In genomic region chr4:82433791-82434190, GRCh38 we compare ENCODE assay signal across 23 cellular contexts. TPM values are rescaled to one million over a fixed set of nuclear protein-coding genes. Genes with fewer than 3 reads are reported as not detected.
DNase-seq lines count a peak whose midpoint lies in the region; ATAC-seq, FAIRE-seq and TF ChIP-seq lines count a peak whose summit lies in the region.
"Had no signal": no experiment of that assay in that cellular context is flagged by ENCODE, and none has a peak within 500 bp of the region (broad histone marks: within the 10 kb centered on the region; RNA-seq: fewer than 3 reads in every experiment).

No MANE protein-coding gene starts in this region.

- no peaks in the 10 kb centered on the region for H3K9me3 ChIP-seq in PC-3 (ENCODE audit: low read length)
- no peaks in the 10 kb centered on the region for H3K9me3 ChIP-seq in Karpas-422 (ENCODE audit: low read length)
- H3K9me3 ChIP-seq: testis had no signal

- H3K36me3 ChIP-seq in PC-3 (ENCODE audit: low read depth, low read length) (no peaks in the 10 kb centered on the region), bronchial epithelial cell (ENCODE audit: control insufficient read depth, insufficient read depth, low read length) (peaks cover 2% of the 10 kb centered on the region), Karpas-422 (ENCODE audit: insufficient read depth, low read length) (peaks cover 6% of the 10 kb centered on the region; the same call in 1 of the 2 replicates)

- BruUV-seq in PC-3 (replicated peaks; lab: Mats Ljungman, UMichigan) = no TSS peak

- POLR2A ChIA-PET in PC-3 (lab: Charles Lee; ENCODE audit: unreplicated experiment) = no interaction called here

- H3K4me1 Mint-ChIP-seq in activated naive CD4-positive, alpha-beta T cell treated with anti-CD3 and anti-CD28 coated beads for 36 hours (ENCODE audit: low read depth) = peaks cover 69% of the 10 kb centered on the region
- H3K4me1 Mint-ChIP-seq in stimulated activated naive CD8-positive, alpha-beta T cell treated with anti-CD3 and anti-CD28 coated beads, Interleukin-15, Interleukin-2, amounts not matched to agents 100 ng/mL and 50 ng/mL, for 24 hours (ENCODE audit: low read depth) = peaks cover 78% of the 10 kb centered on the region

- TF ChIP-seq CTCF in PC-3 (conservative IDR thresholded peaks at IDR 0.05; ENCODE audit: low read depth, low read length) (no peak), bronchial epithelial cell (IDR thresholded peaks at IDR 0.05; ENCODE audit: insufficient read depth, low read length, severe bottlenecking) (no peak)

- H3K79me2 ChIP-seq in PC-3 (ENCODE audit: low read length) = peaks cover 92% of the 10 kb centered on the region
- peaks cover 85% of the 10 kb centered on the region for H3K79me2 ChIP-seq in Karpas-422 (ENCODE audit: low read length)

- no peak for DNase-seq in activated naive CD4-positive, alpha-beta T cell treated with anti-CD3 and anti-CD28 coated beads for 36 hours
- DNase-seq in activated naive CD4-positive, alpha-beta T cell treated with anti-CD3 and anti-CD28 coated beads, Interleukin-2, amount 50 U/mL, for 16 hours = no peak
- DNase-seq in PC-3 (no peak), bronchial epithelial cell (ENCODE audit: low read depth) (peak; percentile 59), GM19240 (ENCODE audit: insufficient read length, low spot score) (no peak), Karpas-422 (no peak)
- DNase-seq: activated gamma-delta T cell; DMS153; effector memory CD4-positive, alpha-beta T cell; GF-D8; left colon; naive thymus-derived CD4-positive, alpha-beta T cell; NCI-H1930; testis had no signal

- H3K9ac ChIP-seq in PC-3 (ENCODE audit: low read length) (no peak overlapping the region), Karpas-422 (ENCODE audit: low read length) (no peak overlapping the region)
- H3K9ac ChIP-seq: parathyroid adenoma had no signal

- H3K4me1 ChIP-seq in PC-3 (ENCODE audit: insufficient read depth, low read length) (peaks cover 16% of the 10 kb centered on the region), Karpas-422 (ENCODE audit: low read length) (peaks cover 29% of the 10 kb centered on the region)
- H3K4me1 ChIP-seq: parathyroid adenoma, testis had no signal

- H2AFZ ChIP-seq in PC-3 (ENCODE audit: low read length) (no peak overlapping the region), Karpas-422 (ENCODE audit: low read length) (no peak overlapping the region)
- H2AFZ ChIP-seq: parathyroid adenoma had no signal

- H3K27ac Mint-ChIP-seq in activated naive CD4-positive, alpha-beta T cell treated with anti-CD3 and anti-CD28 coated beads for 36 hours = peak overlapping the region; percentile 87
- peak overlapping the region; percentile 96 for H3K27ac Mint-ChIP-seq in stimulated activated naive CD8-positive, alpha-beta T cell treated with anti-CD3 and anti-CD28 coated beads, Interleukin-15, Interleukin-2, amounts not matched to agents 100 ng/mL and 50 ng/mL, for 24 hours

- H3K4me2 ChIP-seq in PC-3 (ENCODE audit: low read length) (peak overlapping the region; percentile 28; the same call in 1 of the 2 replicates), Karpas-422 (ENCODE audit: low read depth, low read length, poor library complexity, severe bottlenecking) (no peak overlapping the region)

- peaks cover 42% of the 10 kb centered on the region for H3K36me3 Mint-ChIP-seq in activated naive CD4-positive, alpha-beta T cell treated with anti-CD3 and anti-CD28 coated beads for 36 hours (ENCODE audit: low read depth)
- peaks cover 63% of the 10 kb centered on the region for H3K36me3 Mint-ChIP-seq in stimulated activated naive CD8-positive, alpha-beta T cell treated with anti-CD3 and anti-CD28 coated beads, Interleukin-15, Interleukin-2, amounts not matched to agents 100 ng/mL and 50 ng/mL, for 24 hours (ENCODE audit: low read depth)

- ATAC-seq in PC-3 (no peak), HG02973 (IDR thresholded peaks at IDR 0.05; ENCODE audit: unreplicated experiment) (no peak)
- ATAC-seq: K562; left colon; naive thymus-derived CD4-positive, alpha-beta T cell; Panc1; sciatic nerve had no signal

- CTCF ChIA-PET in activated naive CD4-positive, alpha-beta T cell treated with anti-CD3 and anti-CD28 coated beads for 36 hours (lab: Charles Lee) = no interaction called here
- CTCF ChIA-PET in PC-3 (lab: Charles Lee) = no interaction called here

- peak overlapping the region; percentile 6 for H3K4me3 Mint-ChIP-seq in activated naive CD4-positive, alpha-beta T cell treated with anti-CD3 and anti-CD28 coated beads for 36 hours
- peak overlapping the region; percentile 70 for H3K4me3 Mint-ChIP-seq in stimulated activated naive CD8-positive, alpha-beta T cell treated with anti-CD3 and anti-CD28 coated beads, Interleukin-15, Interleukin-2, amounts not matched to agents 100 ng/mL and 50 ng/mL, for 24 hours
- H3K4me3 Mint-ChIP-seq: CD14-positive monocyte had no signal

- no peaks in the 10 kb centered on the region for H3K9me3 Mint-ChIP-seq in activated naive CD4-positive, alpha-beta T cell treated with anti-CD3 and anti-CD28 coated beads for 36 hours
- H3K9me3 Mint-ChIP-seq in stimulated activated naive CD8-positive, alpha-beta T cell treated with anti-CD3 and anti-CD28 coated beads, Interleukin-15, Interleukin-2, amounts not matched to agents 100 ng/mL and 50 ng/mL, for 24 hours = no peaks in the 10 kb centered on the region

- H3K4me3 ChIP-seq in PC-3 (ENCODE audit: low read length) = no peak overlapping the region
- H3K4me3 ChIP-seq in bronchial epithelial cell (ENCODE audit: low read depth, low read length) = no peak overlapping the region
- H3K4me3 ChIP-seq in Karpas-422 (ENCODE audit: low read length) = no peak overlapping the region
- H3K4me3 ChIP-seq: testis had no signal

- peaks cover 28% of the 10 kb centered on the region for H4K20me1 ChIP-seq in PC-3 (ENCODE audit: low read length)
- H4K20me1 ChIP-seq in Karpas-422 (ENCODE audit: insufficient read depth, low read depth, low read length) = no peaks in the 10 kb centered on the region; the same call in 1 of the 2 replicates

- H3K27ac ChIP-seq in PC-3 (ENCODE audit: low read length) (no peak overlapping the region), Karpas-422 (ENCODE audit: low read length) (no peak overlapping the region)
- H3K27ac ChIP-seq: parathyroid adenoma, testis, VCaP had no signal

- no peaks in the 10 kb centered on the region for H3F3A ChIP-seq in PC-3 (ENCODE audit: low read length, unreplicated experiment)

- no peaks in the 10 kb centered on the region for H3K27me3 Mint-ChIP-seq in activated naive CD4-positive, alpha-beta T cell treated with anti-CD3 and anti-CD28 coated beads for 36 hours (ENCODE audit: low read depth)
- H3K27me3 Mint-ChIP-seq in stimulated activated naive CD8-positive, alpha-beta T cell treated with anti-CD3 and anti-CD28 coated beads, Interleukin-15, Interleukin-2, amounts not matched to agents 100 ng/mL and 50 ng/mL, for 24 hours = no peaks in the 10 kb centered on the region

- no peaks in the 10 kb centered on the region for H3K9me2 ChIP-seq in PC-3 (replicated peaks; ENCODE audit: low read length)
- no peaks in the 10 kb centered on the region for H3K9me2 ChIP-seq in Karpas-422 (replicated peaks; ENCODE audit: insufficient read depth, low read length)

- intact Hi-C loops in activated naive CD4-positive, alpha-beta T cell treated with anti-CD3 and anti-CD28 coated beads for 36 hours (cut with micrococcal nuclease) = loop anchor here (5.0 to 10.0 kb wide), 3 partner anchors 779 to 961 kb away; partner anchors contain the start of gene RASGEF1B
- intact Hi-C loops in PC-3 (cut with micrococcal nuclease) = no loop called here

- FAIRE-seq in bronchial epithelial cell (lab: Jason Lieb, UNC) = no peak
- FAIRE-seq: GM19239, K562 had no signal

- H3K27me3 ChIP-seq in PC-3 (ENCODE audit: low read length) = no peaks in the 10 kb centered on the region
- no peaks in the 10 kb centered on the region for H3K27me3 ChIP-seq in bronchial epithelial cell (ENCODE audit: control insufficient read depth, insufficient read depth, low read length)
- no peaks in the 10 kb centered on the region for H3K27me3 ChIP-seq in Karpas-422 (ENCODE audit: low read length)
- H3K27me3 ChIP-seq: testis had no signal

RNA-seq across cellular contexts. Expression of gene ENOPH1, which starts 3.4 kb away (rescaled TPM):
- total RNA-seq in activated naive CD4-positive, alpha-beta T cell treated with anti-CD3 and anti-CD28 coated beads for 36 hours = 10 to 100 TPM; 55.1 to 56.3 TPM
- total RNA-seq in PC-3 (2014; rRNA removed) (32.0 and 37.5 TPM in 2 replicates), bronchial epithelial cell (94.3 and 136 TPM in 2 replicates)
- 13.4 and 17.2 TPM in 2 replicates for total RNA-seq in Karpas-422 (2014; rRNA removed; shearing (Covaris generic); ENCODE audit: low replicate concordance)

RNA-seq across cellular contexts. Expression of gene HNRNPDL, which starts 3.5 kb away (rescaled TPM):
- 100 to 1,000 TPM; 256 to 267 TPM for total RNA-seq in activated naive CD4-positive, alpha-beta T cell treated with anti-CD3 and anti-CD28 coated beads for 36 hours
- total RNA-seq in PC-3 (2014; rRNA removed) = 207 and 215 TPM in 2 replicates
- 95.9 and 141 TPM in 2 replicates for total RNA-seq in bronchial epithelial cell
- 68.5 and 87.5 TPM in 2 replicates for total RNA-seq in Karpas-422 (2014; rRNA removed; shearing (Covaris generic); ENCODE audit: low replicate concordance)

RNA-seq across cellular contexts. Expression of gene HNRNPD, which starts 60.0 kb away (rescaled TPM):
- total RNA-seq in activated naive CD4-positive, alpha-beta T cell treated with anti-CD3 and anti-CD28 coated beads for 36 hours = 100 to 1,000 TPM; 340 to 367 TPM
- 86.4 and 136 TPM in 2 replicates for total RNA-seq in PC-3 (2014; rRNA removed)
- total RNA-seq in bronchial epithelial cell = 22.6 and 24.1 TPM in 2 replicates
- 50.7 and 64.1 TPM in 2 replicates for total RNA-seq in Karpas-422 (2014; rRNA removed; shearing (Covaris generic); ENCODE audit: low replicate concordance)
